ENCODE assay signal across 1 cellular context in the genomic region with DNA sequence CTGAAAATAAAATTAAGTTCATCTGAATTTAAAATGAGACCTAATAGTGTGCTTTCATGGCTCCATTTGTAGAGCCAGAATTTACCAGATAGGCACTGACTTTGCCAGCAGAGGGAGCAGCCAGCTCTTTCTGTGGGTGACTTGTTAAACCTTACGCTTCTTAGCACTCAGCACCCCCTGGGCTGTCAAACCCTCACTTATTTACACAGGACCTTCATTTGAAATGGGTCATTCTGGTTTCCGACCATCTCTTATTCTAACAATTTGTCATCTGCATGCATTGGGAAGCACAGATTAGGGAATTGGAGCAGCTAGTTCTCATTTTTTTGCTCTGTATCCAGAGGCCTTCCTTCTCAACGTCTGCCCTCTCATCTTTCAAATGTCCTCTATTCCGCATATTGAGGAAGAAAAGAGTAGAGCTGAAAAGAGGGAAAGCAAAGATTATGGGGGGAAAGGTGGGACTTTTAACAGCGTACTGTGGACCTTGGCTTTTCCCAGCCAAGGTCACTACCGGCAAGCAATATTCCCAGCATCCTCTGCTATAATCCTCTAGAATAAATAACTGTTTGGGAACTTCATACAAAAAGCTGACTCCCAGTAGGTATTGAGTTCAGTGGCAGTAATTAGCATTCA.
TF ChIP-seq lines count a peak whose summit lies in the region.

No MANE protein-coding gene starts in this region.

TF ChIP-seq in GM23338, 12 proteins besides CTCF, POLR2A, EP300 and RAD21 (continued from another document):
- TF ChIP-seq, protein P1, sequence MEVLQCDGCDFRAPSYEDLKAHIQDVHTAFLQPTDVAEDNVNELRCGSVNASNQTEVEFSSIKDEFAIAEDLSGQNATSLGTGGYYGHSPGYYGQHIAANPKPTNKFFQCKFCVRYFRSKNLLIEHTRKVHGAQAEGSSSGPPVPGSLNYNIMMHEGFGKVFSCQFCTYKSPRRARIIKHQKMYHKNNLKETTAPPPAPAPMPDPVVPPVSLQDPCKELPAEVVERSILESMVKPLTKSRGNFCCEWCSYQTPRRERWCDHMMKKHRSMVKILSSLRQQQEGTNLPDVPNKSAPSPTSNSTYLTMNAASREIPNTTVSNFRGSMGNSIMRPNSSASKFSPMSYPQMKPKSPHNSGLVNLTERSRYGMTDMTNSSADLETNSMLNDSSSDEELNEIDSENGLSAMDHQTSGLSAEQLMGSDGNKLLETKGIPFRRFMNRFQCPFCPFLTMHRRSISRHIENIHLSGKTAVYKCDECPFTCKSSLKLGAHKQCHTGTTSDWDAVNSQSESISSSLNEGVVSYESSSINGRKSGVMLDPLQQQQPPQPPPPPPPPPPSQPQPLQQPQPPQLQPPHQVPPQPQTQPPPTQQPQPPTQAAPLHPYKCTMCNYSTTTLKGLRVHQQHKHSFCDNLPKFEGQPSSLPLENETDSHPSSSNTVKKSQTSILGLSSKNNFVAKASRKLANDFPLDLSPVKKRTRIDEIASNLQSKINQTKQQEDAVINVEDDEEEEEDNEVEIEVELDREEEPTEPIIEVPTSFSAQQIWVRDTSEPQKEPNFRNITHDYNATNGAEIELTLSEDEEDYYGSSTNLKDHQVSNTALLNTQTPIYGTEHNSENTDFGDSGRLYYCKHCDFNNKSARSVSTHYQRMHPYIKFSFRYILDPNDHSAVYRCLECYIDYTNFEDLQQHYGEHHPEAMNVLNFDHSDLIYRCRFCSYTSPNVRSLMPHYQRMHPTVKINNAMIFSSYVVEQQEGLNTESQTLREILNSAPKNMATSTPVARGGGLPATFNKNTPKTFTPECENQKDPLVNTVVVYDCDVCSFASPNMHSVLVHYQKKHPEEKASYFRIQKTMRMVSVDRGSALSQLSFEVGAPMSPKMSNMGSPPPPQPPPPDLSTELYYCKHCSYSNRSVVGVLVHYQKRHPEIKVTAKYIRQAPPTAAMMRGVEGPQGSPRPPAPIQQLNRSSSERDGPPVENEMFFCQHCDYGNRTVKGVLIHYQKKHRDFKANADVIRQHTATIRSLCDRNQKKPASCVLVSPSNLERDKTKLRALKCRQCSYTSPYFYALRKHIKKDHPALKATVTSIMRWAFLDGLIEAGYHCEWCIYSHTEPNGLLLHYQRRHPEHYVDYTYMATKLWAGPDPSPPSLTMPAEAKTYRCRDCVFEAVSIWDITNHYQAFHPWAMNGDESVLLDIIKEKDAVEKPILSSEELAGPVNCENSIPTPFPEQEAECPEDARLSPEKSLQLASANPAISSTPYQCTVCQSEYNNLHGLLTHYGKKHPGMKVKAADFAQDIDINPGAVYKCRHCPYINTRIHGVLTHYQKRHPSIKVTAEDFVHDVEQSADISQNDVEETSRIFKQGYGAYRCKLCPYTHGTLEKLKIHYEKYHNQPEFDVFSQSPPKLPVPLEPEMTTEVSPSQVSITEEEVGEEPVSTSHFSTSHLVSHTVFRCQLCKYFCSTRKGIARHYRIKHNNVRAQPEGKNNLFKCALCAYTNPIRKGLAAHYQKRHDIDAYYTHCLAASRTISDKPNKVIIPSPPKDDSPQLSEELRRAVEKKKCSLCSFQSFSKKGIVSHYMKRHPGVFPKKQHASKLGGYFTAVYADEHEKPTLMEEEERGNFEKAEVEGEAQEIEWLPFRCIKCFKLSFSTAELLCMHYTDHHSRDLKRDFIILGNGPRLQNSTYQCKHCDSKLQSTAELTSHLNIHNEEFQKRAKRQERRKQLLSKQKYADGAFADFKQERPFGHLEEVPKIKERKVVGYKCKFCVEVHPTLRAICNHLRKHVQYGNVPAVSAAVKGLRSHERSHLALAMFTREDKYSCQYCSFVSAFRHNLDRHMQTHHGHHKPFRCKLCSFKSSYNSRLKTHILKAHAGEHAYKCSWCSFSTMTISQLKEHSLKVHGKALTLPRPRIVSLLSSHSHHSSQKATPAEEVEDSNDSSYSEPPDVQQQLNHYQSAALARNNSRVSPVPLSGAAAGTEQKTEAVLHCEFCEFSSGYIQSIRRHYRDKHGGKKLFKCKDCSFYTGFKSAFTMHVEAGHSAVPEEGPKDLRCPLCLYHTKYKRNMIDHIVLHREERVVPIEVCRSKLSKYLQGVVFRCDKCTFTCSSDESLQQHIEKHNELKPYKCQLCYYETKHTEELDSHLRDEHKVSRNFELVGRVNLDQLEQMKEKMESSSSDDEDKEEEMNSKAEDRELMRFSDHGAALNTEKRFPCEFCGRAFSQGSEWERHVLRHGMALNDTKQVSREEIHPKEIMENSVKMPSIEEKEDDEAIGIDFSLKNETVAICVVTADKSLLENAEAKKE (CRISPR knock-in tag; IDR thresholded peaks at IDR 0.05): no peak
- TF ChIP-seq POLR2AphosphoS5 (IDR thresholded peaks at IDR 0.05; ENCODE audit: low read depth) (no peak), NANOG (IDR thresholded peaks at IDR 0.05; ENCODE audit: borderline replicate concordance) (no peak)
- TF ChIP-seq, protein P2, sequence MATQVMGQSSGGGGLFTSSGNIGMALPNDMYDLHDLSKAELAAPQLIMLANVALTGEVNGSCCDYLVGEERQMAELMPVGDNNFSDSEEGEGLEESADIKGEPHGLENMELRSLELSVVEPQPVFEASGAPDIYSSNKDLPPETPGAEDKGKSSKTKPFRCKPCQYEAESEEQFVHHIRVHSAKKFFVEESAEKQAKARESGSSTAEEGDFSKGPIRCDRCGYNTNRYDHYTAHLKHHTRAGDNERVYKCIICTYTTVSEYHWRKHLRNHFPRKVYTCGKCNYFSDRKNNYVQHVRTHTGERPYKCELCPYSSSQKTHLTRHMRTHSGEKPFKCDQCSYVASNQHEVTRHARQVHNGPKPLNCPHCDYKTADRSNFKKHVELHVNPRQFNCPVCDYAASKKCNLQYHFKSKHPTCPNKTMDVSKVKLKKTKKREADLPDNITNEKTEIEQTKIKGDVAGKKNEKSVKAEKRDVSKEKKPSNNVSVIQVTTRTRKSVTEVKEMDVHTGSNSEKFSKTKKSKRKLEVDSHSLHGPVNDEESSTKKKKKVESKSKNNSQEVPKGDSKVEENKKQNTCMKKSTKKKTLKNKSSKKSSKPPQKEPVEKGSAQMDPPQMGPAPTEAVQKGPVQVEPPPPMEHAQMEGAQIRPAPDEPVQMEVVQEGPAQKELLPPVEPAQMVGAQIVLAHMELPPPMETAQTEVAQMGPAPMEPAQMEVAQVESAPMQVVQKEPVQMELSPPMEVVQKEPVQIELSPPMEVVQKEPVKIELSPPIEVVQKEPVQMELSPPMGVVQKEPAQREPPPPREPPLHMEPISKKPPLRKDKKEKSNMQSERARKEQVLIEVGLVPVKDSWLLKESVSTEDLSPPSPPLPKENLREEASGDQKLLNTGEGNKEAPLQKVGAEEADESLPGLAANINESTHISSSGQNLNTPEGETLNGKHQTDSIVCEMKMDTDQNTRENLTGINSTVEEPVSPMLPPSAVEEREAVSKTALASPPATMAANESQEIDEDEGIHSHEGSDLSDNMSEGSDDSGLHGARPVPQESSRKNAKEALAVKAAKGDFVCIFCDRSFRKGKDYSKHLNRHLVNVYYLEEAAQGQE (IDR thresholded peaks at IDR 0.05; ENCODE audit: unreplicated experiment): no peak
